ENCODE assay signal across 8 cellular contexts in genomic region chr22:42932857-42933782, GRCh38.
DNase-seq lines count a peak whose midpoint lies in the region; ATAC-seq and TF ChIP-seq lines count a peak whose summit lies in the region.

No MANE protein-coding gene starts in this region.

- peak; percentile 42 to 73 for ATAC-seq in naive thymus-derived CD8-positive, alpha-beta T cell

- no peaks in the 10 kb centered on the region for H3K27me3 Mint-ChIP-seq in naive thymus-derived CD8-positive, alpha-beta T cell

- H3K9me3 Mint-ChIP-seq in naive thymus-derived CD8-positive, alpha-beta T cell = no peaks in the 10 kb centered on the region

- H3K27ac Mint-ChIP-seq in naive thymus-derived CD8-positive, alpha-beta T cell = peak overlapping the region in 6 of 10 donors; percentile 41 to 81 (median 56)

- no peak for TF ChIP-seq CTCF in brain microvascular endothelial cell (IDR thresholded peaks at IDR 0.05; ENCODE audit: low read depth, low read length, missing control alignments)

- POLR2A ChIA-PET in naive thymus-derived CD8-positive, alpha-beta T cell (lab: Charles Lee) = no interaction called here

- peaks cover 0 to 6% (median 4%) of the 10 kb centered on the region in 3 donors for H3K36me3 Mint-ChIP-seq in naive thymus-derived CD8-positive, alpha-beta T cell

- H3K36me3 ChIP-seq in brain microvascular endothelial cell (replicated peaks) = no peaks in the 10 kb centered on the region

- H3K27me3 ChIP-seq in brain microvascular endothelial cell (replicated peaks) = no peaks in the 10 kb centered on the region

- H3K27ac ChIP-seq in brain microvascular endothelial cell = peak overlapping the region; percentile 97

- peak overlapping the region in 5 of 10 donors; percentile 14 to 40 (median 22) for H3K4me3 Mint-ChIP-seq in naive thymus-derived CD8-positive, alpha-beta T cell

- peak overlapping the region; percentile 30 for H3K4me3 ChIP-seq in brain microvascular endothelial cell (ENCODE audit: low read depth, low read length)

- in situ Hi-C loops in brain microvascular endothelial cell (cut with HindIII; ENCODE audit: low pct_ligation_motif_present, low sequenced_read_pairs) = no loop called here

- peaks cover 49 to 93% (median 80%) of the 10 kb centered on the region in 4 donors for H3K4me1 Mint-ChIP-seq in naive thymus-derived CD8-positive, alpha-beta T cell

- peak; percentile 49 for DNase-seq in stimulated activated CD4-positive, alpha-beta T cell treated with anti-CD3 and anti-CD28 coated beads, Interleukin-15, amount 100 ng/mL, for 24 hours
- no peak for DNase-seq in stimulated activated CD4-positive, alpha-beta T cell treated with anti-CD3 and anti-CD28 coated beads, Interleukin-1b, Interleukin-23, amount 100 ng/mL, for 48 hours
- peak; percentile 44 for DNase-seq in LHCN-M2 (ENCODE audit: low read depth)
- DNase-seq in brain microvascular endothelial cell = no peak
- DNase-seq in naive thymus-derived CD8-positive, alpha-beta T cell = peak in 1 of 10 donors; percentile 21
- no peak for DNase-seq in D341Med (ENCODE audit: low spot score)
- DNase-seq in NCI-H1092 treated with DMSO at 0.1 percent for 48 hours (lab: John Stamatoyannopoulos, UW) = no peak
- no peak for DNase-seq in NCI-H345 treated with DMSO at 0.1 percent for 48 hours (lab: John Stamatoyannopoulos, UW; ENCODE audit: unreplicated experiment)

Comparison
In these comparisons a context has a peak if more than half of its experiments do, and no peak if none do; other contexts are left out.
1. DNase-seq: peak in stimulated activated CD4-positive, alpha-beta T cell treated with anti-CD3 and anti-CD28 coated beads, Interleukin-15, amount 100 ng/mL, for 24 hours (single experiment) and LHCN-M2 (single experiment); none in stimulated activated CD4-positive, alpha-beta T cell treated with anti-CD3 and anti-CD28 coated beads, Interleukin-1b, Interleukin-23, amount 100 ng/mL, for 48 hours (single experiment), brain microvascular endothelial cell (single experiment), D341Med (single experiment), NCI-H1092 treated with DMSO at 0.1 percent for 48 hours (single experiment) and NCI-H345 treated with DMSO at 0.1 percent for 48 hours (single experiment).